ENCODE assay signal across 1 cellular context in genomic region chr17:82224666-82225065, GRCh38.
TF ChIP-seq lines count a peak whose summit lies in the region.

No MANE protein-coding gene starts in this region.

TF ChIP-seq in HEK293, 187 proteins besides CTCF, POLR2A, EP300 and RAD21 (continued from another document):
- TF ChIP-seq PRDM10 (tag by site-specific recombination; IDR thresholded peaks at IDR 0.05) (no peak), ZFP3 (tag by site-specific recombination; IDR thresholded peaks at IDR 0.05; ENCODE audit: low read depth) (no peak), ZBTB48 (tag by site-specific recombination; IDR thresholded peaks at IDR 0.05) (no peak), ZEB2 (tag by site-specific recombination; IDR thresholded peaks at IDR 0.05) (peak; percentile 61)
- TF ChIP-seq, protein P1, sequence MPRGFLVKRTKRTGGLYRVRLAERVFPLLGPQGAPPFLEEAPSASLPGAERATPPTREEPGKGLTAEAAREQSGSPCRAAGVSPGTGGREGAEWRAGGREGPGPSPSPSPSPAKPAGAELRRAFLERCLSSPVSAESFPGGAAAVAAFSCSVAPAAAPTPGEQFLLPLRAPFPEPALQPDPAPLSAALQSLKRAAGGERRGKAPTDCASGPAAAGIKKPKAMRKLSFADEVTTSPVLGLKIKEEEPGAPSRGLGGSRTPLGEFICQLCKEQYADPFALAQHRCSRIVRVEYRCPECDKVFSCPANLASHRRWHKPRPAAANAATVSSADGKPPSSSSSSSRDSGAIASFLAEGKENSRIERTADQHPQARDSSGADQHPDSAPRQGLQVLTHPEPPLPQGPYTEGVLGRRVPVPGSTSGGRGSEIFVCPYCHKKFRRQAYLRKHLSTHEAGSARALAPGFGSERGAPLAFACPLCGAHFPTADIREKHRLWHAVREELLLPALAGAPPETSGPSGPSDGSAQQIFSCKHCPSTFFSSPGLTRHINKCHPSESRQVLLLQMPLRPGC (tag by site-specific recombination; IDR thresholded peaks at IDR 0.05) = no peak
